Comparison of ENCODE assay signal across 8 cellular contexts in the genomic region with DNA sequence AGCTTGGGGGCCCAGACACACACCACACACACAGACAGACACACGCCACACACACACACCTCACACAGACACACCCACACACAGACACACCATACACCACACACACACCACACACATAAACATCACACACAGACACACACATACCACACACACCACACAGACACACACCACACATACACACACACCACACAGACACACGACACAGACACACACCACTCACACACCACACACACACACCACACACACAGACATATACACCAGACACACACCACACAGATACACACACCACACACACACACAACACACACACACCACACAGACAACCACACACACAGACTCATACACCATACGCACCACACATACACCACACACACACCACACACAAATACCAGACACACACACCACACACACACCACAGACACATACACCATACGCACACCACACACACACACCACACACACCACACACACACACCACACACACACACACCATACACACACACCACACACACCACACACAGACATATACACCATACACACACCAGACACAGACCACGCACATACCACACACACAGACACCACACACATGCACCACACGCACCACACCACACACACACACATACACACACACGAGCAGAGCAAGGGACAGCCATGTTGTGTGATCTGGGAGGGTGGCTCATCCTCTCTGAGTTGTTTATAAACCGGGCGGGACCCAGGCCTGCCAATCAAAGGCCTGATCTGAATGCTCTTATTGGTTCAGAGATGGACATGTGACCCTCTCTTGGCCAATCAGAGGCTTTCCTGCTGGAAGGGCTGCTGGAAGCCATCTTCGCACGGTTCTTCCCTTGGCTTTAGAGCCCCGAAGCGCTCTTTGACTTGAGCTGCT.
DNase-seq lines count a peak whose midpoint lies in the region; ATAC-seq, FAIRE-seq and TF ChIP-seq lines count a peak whose summit lies in the region.

No MANE protein-coding gene starts in this region.

- dilution Hi-C loops in endothelial cell of umbilical vein (cut with MboI; ENCODE audit: extremely low pct_ligation_motif_present, low sequenced_read_pairs), result no loop called here

- peak; percentile 93 for DNase-seq in DMS114 treated with DMSO at 0.1 percent for 48 hours (lab: John Stamatoyannopoulos, UW; ENCODE audit: unreplicated experiment)
- DNase-seq in HFF-Myc (ENCODE audit: extremely low read depth, low read depth), result peak; percentile 24
- DNase-seq in T-helper 2 cell treated with Interferon-gamma antibody and Interleukin-4, amounts not matched to agents 5 μg/mL and 100 μg/mL, for 36 hours (ENCODE audit: low spot score), result peak; percentile 29
- DNase-seq in endothelial cell of umbilical vein (ENCODE audit: low read depth, low spot score), result no peak
- DNase-seq in stimulated activated naive CD4-positive, alpha-beta T cell treated with Interleukin-2 at 50 U/mL for 16 hours (lab: John Stamatoyannopoulos, UW), result peak; percentile 42
- DNase-seq in prostate gland (ENCODE audit: low spot score), result no peak
- no peak for DNase-seq in GF-D8 (lab: John Stamatoyannopoulos, UW)

- intact Hi-C loops in endothelial cell of umbilical vein (cut with micrococcal nuclease) (loop anchor here (2.0 to 10.0 kb wide), 4 partner anchors 149 to 1082 kb away; partner anchors contain the start of gene PBX3), prostate gland (cut with DNase I) (loop anchor here (2.0 to 10.0 kb wide), 4 partner anchors 147 to 985 kb away; partner anchors contain the start of gene PBX3)

- no peaks in the 10 kb centered on the region for H3K9me3 Mint-ChIP-seq in T-helper 2 cell treated with Interferon-gamma antibody and Interleukin-4, amounts not matched to agents 5 μg/mL and 100 μg/mL, for 36 hours

- peaks cover 13% of the 10 kb centered on the region for H3K4me1 Mint-ChIP-seq in T-helper 2 cell treated with Interferon-gamma antibody and Interleukin-4, amounts not matched to agents 5 μg/mL and 100 μg/mL, for 36 hours (ENCODE audit: low read depth)

- WGBS in prostate gland, result 88% methylated on average over 13 of the region's 13 CpGs

- peak overlapping the region; percentile 22 for H3K27ac Mint-ChIP-seq in T-helper 2 cell treated with Interferon-gamma antibody and Interleukin-4, amounts not matched to agents 5 μg/mL and 100 μg/mL, for 36 hours

- H4K20me1 ChIP-seq in endothelial cell of umbilical vein (replicated peaks; ENCODE audit: control insufficient read depth, extremely low read depth, insufficient read depth, low read length), result no peaks in the 10 kb centered on the region

- TF ChIP-seq CTCF in HFF-Myc (IDR thresholded peaks at IDR 0.05; ENCODE audit: low read depth, low read length, missing control alignments) (no peak), endothelial cell of umbilical vein (IDR thresholded peaks at IDR 0.05; ENCODE audit: extremely low read depth in 1 of 2, insufficient read depth in 1 of 2, low read depth in 1 of 2, low read length in 2 of 2) (no peak), prostate gland (IDR thresholded peaks at IDR 0.05) (no peak)

- no peak overlapping the region for H3K27ac ChIP-seq in endothelial cell of umbilical vein (ENCODE audit: insufficient read depth, low read depth, low read length)
- no peak overlapping the region for H3K27ac ChIP-seq in prostate gland

- H3K4me3 ChIP-seq in HFF-Myc (replicated peaks; ENCODE audit: low read depth, low read length) (no peak overlapping the region), endothelial cell of umbilical vein (replicated peaks in 1 of 3; ENCODE audit: insufficient read depth in 1 of 3, low read depth in 1 of 3, low read length in 3 of 3) (no peak overlapping the region), prostate gland (no peak overlapping the region)

- H3K27me3 ChIP-seq in endothelial cell of umbilical vein (ENCODE audit: control insufficient read depth in 2 of 2, insufficient read depth in 2 of 2, low read length in 2 of 2), result no peaks in the 10 kb centered on the region
- no peaks in the 10 kb centered on the region for H3K27me3 ChIP-seq in prostate gland (replicated peaks; ENCODE audit: insufficient read depth)

- TF ChIP-seq POLR2A in endothelial cell of umbilical vein (IDR thresholded peaks at IDR 0.05; ENCODE audit: low read depth, low read length) (no peak), prostate gland (IDR thresholded peaks at IDR 0.05) (no peak)

- POLR2A ChIA-PET in endothelial cell of umbilical vein (lab: Charles Lee), result no interaction called here

- H3K4me1 ChIP-seq in endothelial cell of umbilical vein (ENCODE audit: control insufficient read depth, extremely low read depth, insufficient read depth, low read length) (peaks cover 3% of the 10 kb centered on the region), prostate gland (replicated peaks) (peaks cover 2% of the 10 kb centered on the region)

- H3K36me3 Mint-ChIP-seq in T-helper 2 cell treated with Interferon-gamma antibody and Interleukin-4, amounts not matched to agents 5 μg/mL and 100 μg/mL, for 36 hours (ENCODE audit: low read depth), result no peaks in the 10 kb centered on the region

- H3K4me3 Mint-ChIP-seq in T-helper 2 cell treated with Interferon-gamma antibody and Interleukin-4, amounts not matched to agents 5 μg/mL and 100 μg/mL, for 36 hours, result peak overlapping the region; percentile 51

- no peaks in the 10 kb centered on the region for H3K9me1 ChIP-seq in endothelial cell of umbilical vein (replicated peaks; ENCODE audit: control insufficient read depth, extremely low read depth, insufficient read depth, low read length)

- ATAC-seq in HG02885 (IDR thresholded peaks at IDR 0.05; ENCODE audit: poor library complexity, unreplicated experiment), result no peak

- BruUV-seq in endothelial cell of umbilical vein (replicated peaks; lab: Mats Ljungman, UMichigan), result no TSS peak

- H3K9me3 ChIP-seq in endothelial cell of umbilical vein (replicated peaks; ENCODE audit: control insufficient read depth, insufficient read depth, low read length) (no peaks in the 10 kb centered on the region), prostate gland (no peaks in the 10 kb centered on the region)

- no peak overlapping the region for H3K4me2 ChIP-seq in endothelial cell of umbilical vein (ENCODE audit: insufficient read depth, low read length)

- no peak overlapping the region for H2AFZ ChIP-seq in endothelial cell of umbilical vein (ENCODE audit: low read depth, low read length)

- H3K27me3 Mint-ChIP-seq in T-helper 2 cell treated with Interferon-gamma antibody and Interleukin-4, amounts not matched to agents 5 μg/mL and 100 μg/mL, for 36 hours (ENCODE audit: low read depth), result peaks cover 17% of the 10 kb centered on the region

- CTCF ChIA-PET in endothelial cell of umbilical vein (lab: Charles Lee), result no interaction called here

- H3K36me3 ChIP-seq in endothelial cell of umbilical vein (ENCODE audit: control insufficient read depth in 2 of 2, extremely low read depth in 1 of 2, insufficient read depth in 2 of 2, low read length in 2 of 2) (no peaks in the 10 kb centered on the region), prostate gland (no peaks in the 10 kb centered on the region)

- H3K9ac ChIP-seq in endothelial cell of umbilical vein (replicated peaks; ENCODE audit: extremely low read depth, insufficient read depth, low read length), result no peak overlapping the region

- no peaks in the 10 kb centered on the region for H3K79me2 ChIP-seq in endothelial cell of umbilical vein (ENCODE audit: control insufficient read depth, insufficient read depth, low read length)

- FAIRE-seq in endothelial cell of umbilical vein (lab: Jason Lieb, UNC), result peak; percentile 70

TF ChIP-seq in endothelial cell of umbilical vein, 7 proteins besides CTCF, POLR2A, EP300 and RAD21:
- no peak for TF ChIP-seq POLR2AphosphoS5 (IDR thresholded peaks at IDR 0.05; ENCODE audit: insufficient read depth, low read depth, low read length)
- TF ChIP-seq EZH2 (IDR thresholded peaks at IDR 0.05; ENCODE audit: borderline replicate concordance, low read depth, low read length, severe bottlenecking), result no peak
- no peak for TF ChIP-seq FOS (IDR thresholded peaks at IDR 0.05; ENCODE audit: borderline replicate concordance, insufficient read depth, low read length)
- TF ChIP-seq, protein P1, sequence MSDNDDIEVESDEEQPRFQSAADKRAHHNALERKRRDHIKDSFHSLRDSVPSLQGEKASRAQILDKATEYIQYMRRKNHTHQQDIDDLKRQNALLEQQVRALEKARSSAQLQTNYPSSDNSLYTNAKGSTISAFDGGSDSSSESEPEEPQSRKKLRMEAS (IDR thresholded peaks at IDR 0.05; ENCODE audit: insufficient read depth, insufficient read length), result peak; percentile 30
- TF ChIP-seq GATA2 (IDR thresholded peaks at IDR 0.05; ENCODE audit: insufficient read depth, insufficient read length, low read depth, low read length), result no peak
- no peak for TF ChIP-seq MYC (IDR thresholded peaks at IDR 0.05; ENCODE audit: low read depth, low read length)

Comparison
In these comparisons a context has a peak if more than half of its experiments do, and no peak if none do; other contexts are left out.
1. DNase-seq: peak in DMS114 treated with DMSO at 0.1 percent for 48 hours (single experiment), HFF-Myc (single experiment), T-helper 2 cell treated with Interferon-gamma antibody and Interleukin-4, amounts not matched to agents 5 μg/mL and 100 μg/mL, for 36 hours (single experiment) and stimulated activated naive CD4-positive, alpha-beta T cell treated with Interleukin-2 at 50 U/mL for 16 hours (single experiment); none in endothelial cell of umbilical vein (single experiment), prostate gland (single experiment) and GF-D8 (single experiment).